22 cellular contexts compared by ENCODE assay signal in the genomic region with DNA sequence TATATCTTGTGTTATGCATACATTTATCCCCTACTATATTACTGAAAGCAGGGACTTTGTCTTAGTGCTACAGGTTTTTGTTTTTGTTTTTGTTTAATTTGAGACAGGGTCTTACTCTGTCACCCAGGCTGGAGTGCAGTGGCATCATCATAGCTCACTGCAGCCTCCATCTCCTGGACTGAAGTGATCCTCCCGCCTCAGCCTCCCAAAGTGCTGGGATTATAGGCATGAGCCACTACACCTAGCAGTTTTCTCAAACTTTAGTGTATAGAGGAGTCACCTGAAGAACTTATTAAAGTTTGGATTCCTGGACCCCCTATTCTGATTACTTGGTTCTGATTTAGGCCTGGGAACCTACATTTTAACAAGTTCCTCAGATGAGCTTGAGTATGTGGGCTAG.
"Had no signal": no experiment of that assay in that cellular context is flagged by ENCODE, and none has a peak within 500 bp of the region (broad histone marks: within the 10 kb centered on the region; RNA-seq: fewer than 3 reads in every experiment).

No MANE protein-coding gene starts in this region.

- H3K4me3 Mint-ChIP-seq: immature natural killer cell, mesothelial cell of epicardium, naive B cell had no signal

- H3K27ac ChIP-seq: coronary artery, dorsolateral prefrontal cortex, esophagus muscularis mucosa, foreskin keratinocyte, gastroesophageal sphincter, heart left ventricle, hepatocyte, lower lobe of right lung had no signal

- DNase-seq: dermis blood vessel endothelial cell; dorsolateral prefrontal cortex; effector CD4-positive, alpha-beta T cell; effector memory CD4-positive, alpha-beta T cell; foreskin keratinocyte; heart left ventricle; hypothalamus; immature natural killer cell; islet precursor cell; kidney; kidney glomerular epithelial cell; left colon; left ventricle myocardium superior; lower lobe of right lung; mesenchymal stem cell; mucosa of descending colon; naive B cell had no signal

- H3K27ac Mint-ChIP-seq: mesothelial cell of epicardium had no signal

- ATAC-seq: foreskin keratinocyte, gastroesophageal sphincter, heart left ventricle, left colon, left ventricle myocardium superior, lower lobe of right lung, mucosa of descending colon had no signal

- H3K9me3 ChIP-seq: esophagus muscularis mucosa, gastroesophageal sphincter, heart left ventricle, lower lobe of right lung, mucosa of descending colon had no signal

- H3K36me3 ChIP-seq: esophagus muscularis mucosa, gastroesophageal sphincter, heart left ventricle, lower lobe of right lung had no signal

- H3K36me3 Mint-ChIP-seq: immature natural killer cell had no signal

- H3K4me1 ChIP-seq: foreskin keratinocyte had no signal

- H3K9me3 Mint-ChIP-seq: immature natural killer cell, naive B cell had no signal

- H3K27me3 Mint-ChIP-seq: naive B cell had no signal

- H3K4me2 ChIP-seq: hepatocyte had no signal

- H2AFZ ChIP-seq: hepatocyte had no signal

- H3K4me3 ChIP-seq: coronary artery, dorsolateral prefrontal cortex, esophagus muscularis mucosa, gastroesophageal sphincter, heart left ventricle, hepatocyte, lower lobe of right lung, mucosa of descending colon had no signal

- H3K27me3 ChIP-seq: dorsolateral prefrontal cortex, esophagus muscularis mucosa, foreskin keratinocyte, gastroesophageal sphincter, heart left ventricle, hepatocyte had no signal
